ENCODE assay signal across 8 cellular contexts in genomic region chr18:77132369-77133050, GRCh38. TPM values are rescaled to one million over a fixed set of nuclear protein-coding genes. Genes with fewer than 3 reads are reported as not detected.
DNase-seq lines count a peak whose midpoint lies in the region; ATAC-seq, FAIRE-seq and TF ChIP-seq lines count a peak whose summit lies in the region.

TSS of gene MBP (minus strand) at chr18:77132783. CDS start at chr18:77105261, 27,522 bp downstream.

- CTCF ChIA-PET in GM12878 (lab: Yijun Ruan, JAX) = interaction anchor here (1.0 to 4.5 kb wide), 5 partner anchors 10 to 133 kb away, joined by 3 to 19 read pairs (median 6); no protein-coding TSS in a partner anchor

- DNase-seq in DMS153 (lab: John Stamatoyannopoulos, UW) (peak; percentile 28), HuH-7 (ENCODE audit: low spot score) (peak; percentile 54), GM12878 (ENCODE audit: low read depth, low spot score) (no peak), immature natural killer cell (peak; percentile 61 to 67 (median 64)), A172 (ENCODE audit: low spot score) (no peak)
- DNase-seq in stimulated activated CD4-positive, alpha-beta T cell treated with anti-CD3 and anti-CD28 coated beads, Interleukin-2, amount 100 ng/mL, for 24 hours = peak; percentile 71 to 80

- peaks cover 53% of the 10 kb centered on the region for H3K79me2 ChIP-seq in GM12878 (ENCODE audit: control insufficient read depth, insufficient read depth, low read length)

- BruUV-seq in GM12878 (replicated peaks; lab: Mats Ljungman, UMichigan) = no TSS peak

- SMC1A ChIA-PET in GM12878 (lab: Charles Lee; ENCODE audit: uncharacterized antibody, unreplicated experiment) = interaction anchor here (1.0 to 3.9 kb wide), 4 partner anchors 11 to 132 kb away, joined by 3 to 16 read pairs (median 6); no protein-coding TSS in a partner anchor

- peaks cover 33% of the 10 kb centered on the region for H3K4me1 ChIP-seq in GM12878 (ENCODE audit: control insufficient read depth, insufficient read depth, low read length)

- TF ChIP-seq POLR2A in GM12878 (IDR thresholded peaks at IDR 0.05; ENCODE audit: low read depth, low read length) = peak; percentile 82

- no peaks in the 10 kb centered on the region for H3K27me3 Mint-ChIP-seq in T-helper 1 cell treated with Interleukin-12 subunit alpha and Interleukin-12 subunit beta and Interleukin-4 antibody, amounts not matched to agents 30 μg/mL and 1 μg/mL, for 36 hours (ENCODE audit: low read depth)
- H3K27me3 Mint-ChIP-seq in immature natural killer cell (ENCODE audit: low read depth in 3 of 3) = peaks cover 13 to 39% (median 25%) of the 10 kb centered on the region in 3 donors

- H3K4me3 Mint-ChIP-seq in T-helper 1 cell treated with Interleukin-12 subunit alpha and Interleukin-12 subunit beta and Interleukin-4 antibody, amounts not matched to agents 30 μg/mL and 1 μg/mL, for 36 hours = peak within 1 kb of the TSS; percentile 97
- peak within 1 kb of the TSS; percentile 92 to 100 (median 99) for H3K4me3 Mint-ChIP-seq in immature natural killer cell

- no peaks in the 10 kb centered on the region for H4K20me1 ChIP-seq in GM12878 (ENCODE audit: control insufficient read depth, insufficient read depth)

- POLR2A ChIA-PET in GM12878 (lab: Charles Lee) = interaction anchor here (0.6 to 5.2 kb wide), 6 partner anchors 9 to 306 kb away, joined by 3 to 45 read pairs (median 6); no protein-coding TSS in a partner anchor

- H3K36me3 Mint-ChIP-seq in T-helper 1 cell treated with Interleukin-12 subunit alpha and Interleukin-12 subunit beta and Interleukin-4 antibody, amounts not matched to agents 30 μg/mL and 1 μg/mL, for 36 hours (ENCODE audit: low read depth) = peaks cover 23% of the 10 kb centered on the region
- H3K36me3 Mint-ChIP-seq in immature natural killer cell = peaks cover 10 to 14% (median 12%) of the 10 kb centered on the region in 3 donors

- peak within 1 kb of the TSS; percentile 85 for H3K4me2 ChIP-seq in GM12878 (ENCODE audit: control insufficient read depth, insufficient read depth)

- H3K27ac Mint-ChIP-seq in T-helper 1 cell treated with Interleukin-12 subunit alpha and Interleukin-12 subunit beta and Interleukin-4 antibody, amounts not matched to agents 30 μg/mL and 1 μg/mL, for 36 hours = peak within 1 kb of the TSS; percentile 95
- peak within 1 kb of the TSS; percentile 94 to 100 (median 97) for H3K27ac Mint-ChIP-seq in immature natural killer cell

- 1% methylated on average over 70 of the region's 88 CpGs for WGBS in GM12878 (ENCODE audit: insufficient coverage, insufficient replicate concordance, low lambda C conversion rate, missing lambda C conversion rate)

- no peak for TF ChIP-seq RAD21 in GM12878 (IDR thresholded peaks at IDR 0.05; ENCODE audit: insufficient read depth, low read depth, low read length)

- H2AFZ ChIP-seq in GM12878 (ENCODE audit: control insufficient read depth, low read depth, low read length) = peak within 1 kb of the TSS; percentile 75

- TF ChIP-seq CTCF in GM12878 (IDR thresholded peaks at IDR 0.05 in 2 of 3, conservative IDR thresholded peaks at IDR 0.05 in 1 of 3; ENCODE audit: control insufficient read depth in 2 of 3, extremely low read depth in 1 of 3, insufficient read depth in 1 of 3, low read depth in 3 of 3, low read length in 3 of 3) = no peak

- RAD21 ChIA-PET in GM12878 (lab: Charles Lee; ENCODE audit: unreplicated experiment) = interaction anchor here (0.7 to 9.0 kb wide), 9 partner anchors 9 to 79 kb away, joined by 3 to 73 read pairs (median 4); no protein-coding TSS in a partner anchor

- H3K9ac ChIP-seq in GM12878 (ENCODE audit: control insufficient read depth, insufficient read depth, low read length) = peak within 1 kb of the TSS; percentile 97

- no peaks in the 10 kb centered on the region; the same call in 2 of the 3 replicates for H3K9me3 ChIP-seq in GM12878 (replicated peaks; ENCODE audit: control insufficient read depth, insufficient read depth, low read length)

- ATAC-seq in GM21390 (IDR thresholded peaks at IDR 0.05; ENCODE audit: unreplicated experiment) (peak; percentile 58), GM12878 (peak; percentile 67)

- peak within 1 kb of the TSS; percentile 98 for H3K4me3 ChIP-seq in GM12878

- TF ChIP-seq EP300 in GM12878 (IDR thresholded peaks at IDR 0.05; ENCODE audit: borderline replicate concordance in 1 of 2, control insufficient read depth in 1 of 2, low read depth in 2 of 2, low read length in 2 of 2) = no peak

- H3K4me1 Mint-ChIP-seq in T-helper 1 cell treated with Interleukin-12 subunit alpha and Interleukin-12 subunit beta and Interleukin-4 antibody, amounts not matched to agents 30 μg/mL and 1 μg/mL, for 36 hours (ENCODE audit: low read depth) = peaks cover 53% of the 10 kb centered on the region
- peaks cover 73 to 77% of the 10 kb centered on the region in 2 donors for H3K4me1 Mint-ChIP-seq in immature natural killer cell

- peak within 1 kb of the TSS; percentile 97 for H3K27ac ChIP-seq in GM12878 (ENCODE audit: control insufficient read depth, insufficient read depth)

- in situ Hi-C loops in GM12878 (cut with MboI) = no loop called here

- H3K9me3 Mint-ChIP-seq in T-helper 1 cell treated with Interleukin-12 subunit alpha and Interleukin-12 subunit beta and Interleukin-4 antibody, amounts not matched to agents 30 μg/mL and 1 μg/mL, for 36 hours = no peaks in the 10 kb centered on the region
- no peaks in the 10 kb centered on the region for H3K9me3 Mint-ChIP-seq in immature natural killer cell

- no peaks in the 10 kb centered on the region for H3K27me3 ChIP-seq in GM12878 (replicated peaks in 1 of 2; ENCODE audit: control insufficient read depth in 2 of 2, insufficient read depth in 2 of 2, low read length in 1 of 2)

- no peaks in the 10 kb centered on the region for H3K36me3 ChIP-seq in GM12878 (ENCODE audit: control insufficient read depth in 2 of 2, insufficient read depth in 2 of 2, low read length in 1 of 2)

- FAIRE-seq in GM12878 (lab: Jason Lieb, UNC) = no peak

- intact Hi-C loops in GM12878 (cut with micrococcal nuclease; ENCODE audit: unreplicated experiment) = loop anchor here (5.0 kb wide), 1 partner anchor 130 kb away; no protein-coding TSS in a partner anchor

TF ChIP-seq in GM12878, 131 proteins besides CTCF, POLR2A, EP300 and RAD21 (continues in another document):
- TF ChIP-seq ASH2L (IDR thresholded peaks at IDR 0.05; ENCODE audit: borderline replicate concordance, low read depth) = no peak
- no peak for TF ChIP-seq MXI1 (IDR thresholded peaks at IDR 0.05; ENCODE audit: low read depth, low read length)
- no peak for TF ChIP-seq KAT2A (conservative IDR thresholded peaks at IDR 0.05; ENCODE audit: control insufficient read depth, low read depth, low read length)
- TF ChIP-seq ZZZ3 (IDR thresholded peaks at IDR 0.05; ENCODE audit: control insufficient read depth, insufficient read length, low read depth) = no peak
- TF ChIP-seq BACH1 (IDR thresholded peaks at IDR 0.05; ENCODE audit: borderline replicate concordance) = peak; percentile 73
- no peak for TF ChIP-seq MLLT1 (IDR thresholded peaks at IDR 0.05)

RNA-seq across cellular contexts. Expression of gene MBP, which starts in this region (rescaled TPM):
- total RNA-seq in GM12878 (2013; cell fraction: nucleolus; rRNA removed) = 143 and 147 TPM in 2 replicates
- total RNA-seq in GM12878 (2014; rRNA removed) = 41.1 and 43.2 TPM in 2 replicates
- 33.5 and 34.6 TPM in 2 replicates for total RNA-seq in GM12878 (2014; rRNA removed; fragmentation: Illumina TruSeq; extraction: Trizol)
- 52.5 and 55.8 TPM in 2 replicates for total RNA-seq in GM12878 (2021)
- polyA plus RNA-seq in GM12878 (2011; ENCODE audit: low read depth) = 19.6 TPM
- polyA plus RNA-seq in GM12878 (2011; rRNA removed) = 67.8 and 75.9 TPM in 2 replicates
- 43.5 and 56.5 TPM in 2 replicates for polyA plus RNA-seq in GM12878 (2011; cell fraction: cytosol; rRNA removed)
- polyA plus RNA-seq in GM12878 (2011; cell fraction: nucleus; rRNA removed) = 42.3 and 48.6 TPM in 2 replicates
- 22.9 and 32.1 TPM in 2 replicates for polyA plus RNA-seq in GM12878 (2012)
- 38.6 and 41.9 TPM in 2 replicates for polyA plus RNA-seq in GM12878 (2014; fragmentation: Illumina TruSeq; extraction: Trizol)
- polyA plus RNA-seq in GM12878 (2014; fragmentation: Nextera tagmentation; extraction: Ambion mirVana) = 10 to 100 TPM; 12.2 to 13.3 TPM
- 34.0 and 35.0 TPM in 2 replicates for polyA plus RNA-seq in GM12878 (2014; rRNA removed)
- 10 to 100 TPM; 42.2 to 42.4 TPM for polyA plus RNA-seq in GM12878 (2016; fragmentation: Nextera tagmentation; extraction: Ambion mirVana)
- 65.0 and 79.1 TPM in 2 replicates for polyA minus RNA-seq in GM12878 (2011; rRNA and poly(A)+ RNA removed)
- 29.4 and 33.1 TPM in 2 replicates for polyA minus RNA-seq in GM12878 (2011; cell fraction: cytosol; rRNA and poly(A)+ RNA removed)
- polyA minus RNA-seq in GM12878 (2011; cell fraction: nucleus; rRNA and poly(A)+ RNA removed) = 36.0 and 54.1 TPM in 2 replicates
- 100 to 1,000 TPM; 187 to 403 (median 297) TPM for polyA plus RNA-seq in immature natural killer cell
- not detected in 2 replicates for total RNA-seq in A172 (2014; rRNA removed; shearing (Covaris generic))

Comparison
In these comparisons a context has a peak if more than half of its experiments do, and no peak if none do; other contexts are left out.
1. RNA of gene MBP (total RNA-seq): 33.5 to 147 TPM in GM12878; not detected in A172; every median in the first group is over 10 times any median in the second.
2. DNase-seq: peak in DMS153 (single experiment), HuH-7 (single experiment), immature natural killer cell (3 of 3) and stimulated activated CD4-positive, alpha-beta T cell treated with anti-CD3 and anti-CD28 coated beads, Interleukin-2, amount 100 ng/mL, for 24 hours (2 of 2); none in GM12878 (single experiment) and A172 (single experiment).